In genomic region chr17:45225964-45226530, GRCh38 we compare ENCODE assay signal across 1 cellular context.
TF ChIP-seq lines count a peak whose summit lies in the region.

No MANE protein-coding gene starts in this region.

TF ChIP-seq in K562, 482 proteins besides CTCF, POLR2A, EP300 and RAD21 (continued from another document and continues in another):
- TF ChIP-seq CHAMP1 (IDR thresholded peaks at IDR 0.05) (no peak), CEBPZ (IDR thresholded peaks at IDR 0.05; ENCODE audit: borderline replicate concordance, low read depth, low read length) (no peak), PCBP1 (IDR thresholded peaks at IDR 0.05; ENCODE audit: low read depth, low read length, poor library complexity, severe bottlenecking) (no peak), HINFP (tag; conservative IDR thresholded peaks at IDR 0.05; ENCODE audit: low read depth) (0 out of 2 replicates have a peak, but pooled peaks have one; percentile 4), ZNF282 (CRISPR knock-in tag; IDR thresholded peaks at IDR 0.05) (no peak), ZHX1 (conservative IDR thresholded peaks at IDR 0.05; ENCODE audit: low read length) (no peak), MITF (IDR thresholded peaks at IDR 0.05) (no peak), POLR3G (IDR thresholded peaks at IDR 0.05; ENCODE audit: extremely low read depth, insufficient read length, insufficient replicate concordance) (no peak), ZFP30 (CRISPR knock-in tag; IDR thresholded peaks at IDR 0.05; ENCODE audit: borderline replicate concordance) (no peak), BDP1 (IDR thresholded peaks at IDR 0.05; ENCODE audit: insufficient read depth, insufficient read length) (no peak), HMGN3 (IDR thresholded peaks at IDR 0.05; ENCODE audit: borderline replicate concordance, extremely low read depth, insufficient read length, low read depth, low read length) (peak; percentile 36), NONO (IDR thresholded peaks at IDR 0.05; ENCODE audit: low read depth in 2 of 2, low read length in 1 of 2) (no peak), ATF4 (CRISPR knock-in tag; IDR thresholded peaks at IDR 0.05) (no peak), ZNF146 (CRISPR knock-in tag; IDR thresholded peaks at IDR 0.05; ENCODE audit: unreplicated experiment) (no peak), IFI16 (CRISPR knock-in tag; IDR thresholded peaks at IDR 0.05) (no peak), IRF2 (CRISPR knock-in tag; IDR thresholded peaks at IDR 0.05) (no peak), NR2C2 (CRISPR knock-in tag; IDR thresholded peaks at IDR 0.05) (no peak), NR2C2 (tag; IDR thresholded peaks at IDR 0.05) (no peak), MXD1 (CRISPR knock-in tag; IDR thresholded peaks at IDR 0.05; ENCODE audit: borderline replicate concordance, poor library complexity, severe bottlenecking) (no peak), ZNF133 (CRISPR knock-in tag; IDR thresholded peaks at IDR 0.05) (no peak), ZNF395 (CRISPR knock-in tag; IDR thresholded peaks at IDR 0.05) (no peak; the same call in 1 of the 2 replicates), TRIM28 (IDR thresholded peaks at IDR 0.05) (0 out of 2 replicates have a peak, but pooled peaks have one; percentile 30), ESRRB (CRISPR knock-in tag; IDR thresholded peaks at IDR 0.05; ENCODE audit: borderline replicate concordance) (no peak), RNF2 (IDR thresholded peaks at IDR 0.05) (peak; percentile 96), ZNF778 (CRISPR knock-in tag; IDR thresholded peaks at IDR 0.05) (no peak), RCOR1 (IDR thresholded peaks at IDR 0.05; ENCODE audit: borderline replicate concordance in 1 of 2, low read depth in 2 of 2, low read length in 2 of 2) (peak in 1 of 2 experiments; percentile 50; a peak in 2 of 4 replicates), ZNF174 (CRISPR knock-in tag; IDR thresholded peaks at IDR 0.05) (no peak), IRF1 (CRISPR knock-in tag; IDR thresholded peaks at IDR 0.05; ENCODE audit: borderline replicate concordance) (no peak), RFX7 (CRISPR knock-in tag; IDR thresholded peaks at IDR 0.05) (no peak), ZNF780A (CRISPR knock-in tag; IDR thresholded peaks at IDR 0.05) (no peak), ZNF232 (CRISPR knock-in tag; IDR thresholded peaks at IDR 0.05) (no peak), ILK (tag; IDR thresholded peaks at IDR 0.05; ENCODE audit: borderline replicate concordance, low read depth) (no peak), ARID4B (CRISPR knock-in tag; IDR thresholded peaks at IDR 0.05) (no peak), HMGXB4 (CRISPR knock-in tag; IDR thresholded peaks at IDR 0.05) (no peak)
